Comparison of ENCODE assay signal across 1 cellular context in the genomic region with DNA sequence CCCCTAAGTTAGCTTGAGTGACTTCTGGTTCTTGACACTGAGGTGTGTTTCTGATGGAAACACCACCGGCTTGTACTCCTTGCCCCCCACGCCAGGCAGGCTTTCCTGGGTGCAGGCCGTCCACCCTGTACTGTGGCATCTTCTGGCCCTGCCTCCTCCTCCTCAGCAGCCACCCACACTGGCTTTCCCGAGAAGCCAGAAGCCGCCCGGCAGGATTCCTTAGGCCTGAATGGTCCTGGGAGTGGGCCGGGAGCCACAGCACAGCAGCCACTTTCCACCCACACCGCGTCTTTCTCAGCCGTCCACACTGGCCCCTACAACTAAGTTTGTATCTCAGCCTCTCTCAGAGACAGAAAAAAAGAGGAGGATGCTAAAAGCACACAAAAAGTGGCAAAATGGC.
TF ChIP-seq lines count a peak whose summit lies in the region.

No MANE protein-coding gene starts in this region.

TF ChIP-seq in IMR-90, 13 proteins besides CTCF, POLR2A, EP300 and RAD21 (continued from another document):
- TF ChIP-seq CHD1 (IDR thresholded peaks at IDR 0.05; ENCODE audit: low read depth, low read length) (no peak), BHLHE40 (IDR thresholded peaks at IDR 0.05; ENCODE audit: low read depth, low read length) (no peak), SMC3 (IDR thresholded peaks at IDR 0.05; ENCODE audit: low read depth, low read length) (no peak), RCOR1 (IDR thresholded peaks at IDR 0.05; ENCODE audit: insufficient replicate concordance, low read length) (no peak), FOS (IDR thresholded peaks at IDR 0.05; ENCODE audit: low read depth, low read length) (no peak), CEBPB (IDR thresholded peaks at IDR 0.05; ENCODE audit: low read depth, low read length) (no peak), MAZ (IDR thresholded peaks at IDR 0.05; ENCODE audit: borderline replicate concordance, low read depth, low read length) (no peak), NFE2L2 (IDR thresholded peaks at IDR 0.05; ENCODE audit: low read depth, low read length) (no peak), RFX5 (IDR thresholded peaks at IDR 0.05; ENCODE audit: low read depth, low read length) (no peak), MXI1 (IDR thresholded peaks at IDR 0.05; ENCODE audit: borderline replicate concordance, low read depth, low read length) (no peak)
- TF ChIP-seq, protein P1, sequence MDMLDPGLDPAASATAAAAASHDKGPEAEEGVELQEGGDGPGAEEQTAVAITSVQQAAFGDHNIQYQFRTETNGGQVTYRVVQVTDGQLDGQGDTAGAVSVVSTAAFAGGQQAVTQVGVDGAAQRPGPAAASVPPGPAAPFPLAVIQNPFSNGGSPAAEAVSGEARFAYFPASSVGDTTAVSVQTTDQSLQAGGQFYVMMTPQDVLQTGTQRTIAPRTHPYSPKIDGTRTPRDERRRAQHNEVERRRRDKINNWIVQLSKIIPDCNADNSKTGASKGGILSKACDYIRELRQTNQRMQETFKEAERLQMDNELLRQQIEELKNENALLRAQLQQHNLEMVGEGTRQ (IDR thresholded peaks at IDR 0.05; ENCODE audit: low read depth, low read length) = no peak
- TF ChIP-seq, protein P2, sequence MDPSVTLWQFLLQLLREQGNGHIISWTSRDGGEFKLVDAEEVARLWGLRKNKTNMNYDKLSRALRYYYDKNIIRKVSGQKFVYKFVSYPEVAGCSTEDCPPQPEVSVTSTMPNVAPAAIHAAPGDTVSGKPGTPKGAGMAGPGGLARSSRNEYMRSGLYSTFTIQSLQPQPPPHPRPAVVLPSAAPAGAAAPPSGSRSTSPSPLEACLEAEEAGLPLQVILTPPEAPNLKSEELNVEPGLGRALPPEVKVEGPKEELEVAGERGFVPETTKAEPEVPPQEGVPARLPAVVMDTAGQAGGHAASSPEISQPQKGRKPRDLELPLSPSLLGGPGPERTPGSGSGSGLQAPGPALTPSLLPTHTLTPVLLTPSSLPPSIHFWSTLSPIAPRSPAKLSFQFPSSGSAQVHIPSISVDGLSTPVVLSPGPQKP (IDR thresholded peaks at IDR 0.05; ENCODE audit: borderline replicate concordance, low read depth, low read length) = no peak
